ENCODE assay signal across 9 cellular contexts in the genomic region with DNA sequence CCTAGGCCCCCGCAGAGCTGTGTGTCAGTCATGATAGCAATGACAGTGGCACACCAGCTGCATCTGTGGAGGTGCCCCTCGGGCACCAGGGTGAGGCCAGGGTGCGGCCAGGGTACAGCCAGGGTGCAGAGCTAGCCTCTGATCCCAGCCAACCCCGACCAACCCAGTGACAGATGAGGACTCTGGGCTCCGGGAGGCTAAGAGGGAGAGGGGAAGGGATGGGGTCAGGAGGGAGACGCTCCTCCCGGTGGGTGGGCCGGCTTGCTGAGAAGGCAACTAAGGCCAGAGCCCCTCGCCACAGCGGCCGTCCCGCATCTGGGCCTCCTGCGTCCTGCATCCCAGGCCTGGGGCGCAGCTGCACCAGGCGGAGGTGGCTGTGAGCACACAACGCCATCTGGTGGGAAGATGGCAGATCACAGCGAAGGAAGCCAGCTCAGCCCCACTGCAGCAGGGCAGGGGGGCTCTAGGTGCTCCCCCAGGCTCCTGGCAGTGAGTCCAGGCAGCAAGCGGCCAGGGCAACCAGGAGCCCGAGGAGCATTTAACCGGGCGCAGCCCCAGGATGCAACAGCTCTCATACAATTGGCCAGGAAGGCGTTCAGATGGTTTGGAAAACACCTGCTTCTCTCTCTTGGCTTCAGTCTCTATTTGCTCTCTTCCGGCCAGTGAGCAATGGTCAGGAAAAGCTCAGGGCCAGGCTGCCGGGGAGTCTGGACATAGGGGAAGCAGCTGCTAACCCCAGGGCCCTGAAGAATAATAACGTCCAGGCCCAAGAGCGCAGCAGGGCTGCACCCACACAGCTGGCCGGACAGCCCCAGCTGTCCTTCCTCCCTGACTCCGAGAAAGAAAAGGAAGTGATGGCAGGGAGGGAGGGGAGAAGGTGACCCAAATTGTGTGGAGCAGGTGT.
DNase-seq lines count a peak whose midpoint lies in the region; ATAC-seq and TF ChIP-seq lines count a peak whose summit lies in the region.
"Had no signal": no experiment of that assay in that cellular context is flagged by ENCODE, and none has a peak within 500 bp of the region (broad histone marks: within the 10 kb centered on the region; RNA-seq: fewer than 3 reads in every experiment).

No MANE protein-coding gene starts in this region.

- H4K20me1 ChIP-seq in OCI-LY1 (ENCODE audit: insufficient read depth, low read length) = no peaks in the 10 kb centered on the region

- no peaks in the 10 kb centered on the region for H3K36me3 ChIP-seq in HAP-1 (replicated peaks)
- no peaks in the 10 kb centered on the region for H3K36me3 ChIP-seq in OCI-LY1 (ENCODE audit: insufficient read depth, low read length)

- peak overlapping the region in 2 of 5 experiments; percentile 30 to 56 for H3K27ac Mint-ChIP-seq in brain
- no peak overlapping the region for H3K27ac Mint-ChIP-seq in stimulated activated naive B cell treated with anti-CD40 and anti-IgM and Interleukin-4, amounts not matched to agents 10 μg/mL and 1 μg/mL and 100 μg/mL, for 72 hours
- H3K27ac Mint-ChIP-seq: immature natural killer cell had no signal

- peaks cover 6% of the 10 kb centered on the region for H3K36me3 Mint-ChIP-seq in brain
- no peaks in the 10 kb centered on the region for H3K36me3 Mint-ChIP-seq in stimulated activated naive B cell treated with anti-CD40 and anti-IgM and Interleukin-4, amounts not matched to agents 10 μg/mL and 1 μg/mL and 100 μg/mL, for 72 hours
- H3K36me3 Mint-ChIP-seq: immature natural killer cell had no signal

- H3K9ac ChIP-seq in OCI-LY1 (ENCODE audit: low read length) = no peak overlapping the region

- peak; percentile 80 to 87 for ATAC-seq in stimulated activated naive B cell treated with anti-CD40 and anti-IgM and Interleukin-4, amounts not matched to agents 10 μg/mL and 1 μg/mL and 100 μg/mL, for 72 hours (replicated peaks)
- ATAC-seq in GM18873 (IDR thresholded peaks at IDR 0.05; ENCODE audit: low FRiP score, unreplicated experiment) = no peak

- no peak overlapping the region for H3K4me3 Mint-ChIP-seq in brain
- H3K4me3 Mint-ChIP-seq in stimulated activated naive B cell treated with anti-CD40 and anti-IgM and Interleukin-4, amounts not matched to agents 10 μg/mL and 1 μg/mL and 100 μg/mL, for 72 hours = no peak overlapping the region
- H3K4me3 Mint-ChIP-seq: immature natural killer cell had no signal

- H3K4me1 ChIP-seq in HAP-1 = no peaks in the 10 kb centered on the region
- no peaks in the 10 kb centered on the region for H3K4me1 ChIP-seq in OCI-LY1 (ENCODE audit: insufficient read depth, low read length, severe bottlenecking)

- no peak overlapping the region for H2AFZ ChIP-seq in OCI-LY1 (ENCODE audit: low read length)

- no peak overlapping the region for H3K4me2 ChIP-seq in OCI-LY1 (ENCODE audit: low read length)

- H3K27me3 Mint-ChIP-seq in brain = peaks cover 3% of the 10 kb centered on the region
- H3K27me3 Mint-ChIP-seq in stimulated activated naive B cell treated with anti-CD40 and anti-IgM and Interleukin-4, amounts not matched to agents 10 μg/mL and 1 μg/mL and 100 μg/mL, for 72 hours = peaks cover 0 to 17% of the 10 kb centered on the region in 2 donors

- in situ Hi-C loops in HAP-1 (cut with MboI; ENCODE audit: low sequenced_read_pairs) = loop anchor here (10.0 to 25.0 kb wide), 3 partner anchors 1684 to 1934 kb away; a partner anchor contains a TSS

- no peaks in the 10 kb centered on the region for H3K79me2 ChIP-seq in OCI-LY1 (ENCODE audit: insufficient read depth, low read length)

- peak; percentile 73 for TF ChIP-seq CTCF in OCI-LY1 (IDR thresholded peaks at IDR 0.05; ENCODE audit: low read length)
- peak; percentile 87 to 96 for TF ChIP-seq CTCF in brain (conservative IDR thresholded peaks at IDR 0.05)

- H3K9me3 ChIP-seq in HAP-1 (no peaks in the 10 kb centered on the region), OCI-LY1 (ENCODE audit: low read length) (no peaks in the 10 kb centered on the region)

- peak; percentile 44 for DNase-seq in COLO668 (lab: John Stamatoyannopoulos, UW; ENCODE audit: unreplicated experiment)
- peak; percentile 3 to 62 for DNase-seq in HAP-1 (ENCODE audit: low spot score in 2 of 2)
- DNase-seq in islet precursor cell = peak; percentile 65
- DNase-seq in stimulated activated naive B cell treated with anti-CD40 and anti-IgM and Interleukin-4, amounts not matched to agents 10 μg/mL and 1 μg/mL and 100 μg/mL, for 72 hours = no peak
- DNase-seq in SKM-1 (lab: John Stamatoyannopoulos, UW; ENCODE audit: unreplicated experiment) = no peak

- peaks cover 0 to 5% (median 0%) of the 10 kb centered on the region in 5 experiments for H3K9me3 Mint-ChIP-seq in brain
- peaks cover 3 to 4% of the 10 kb centered on the region in 2 donors for H3K9me3 Mint-ChIP-seq in stimulated activated naive B cell treated with anti-CD40 and anti-IgM and Interleukin-4, amounts not matched to agents 10 μg/mL and 1 μg/mL and 100 μg/mL, for 72 hours

- H3F3A ChIP-seq in OCI-LY1 (ENCODE audit: insufficient read depth, low read length) = no peaks in the 10 kb centered on the region

- no peak overlapping the region for H3K27ac ChIP-seq in OCI-LY1 (ENCODE audit: low read depth, low read length, poor library complexity, severe bottlenecking)

- H3K4me1 Mint-ChIP-seq in brain = no peaks in the 10 kb centered on the region
- H3K4me1 Mint-ChIP-seq in stimulated activated naive B cell treated with anti-CD40 and anti-IgM and Interleukin-4, amounts not matched to agents 10 μg/mL and 1 μg/mL and 100 μg/mL, for 72 hours = peaks cover 0 to 2% of the 10 kb centered on the region in 2 donors
- H3K4me1 Mint-ChIP-seq: immature natural killer cell had no signal

- H3K4me3 ChIP-seq in HAP-1 (no peak overlapping the region), OCI-LY1 (ENCODE audit: low read depth, low read length, poor library complexity, severe bottlenecking) (no peak overlapping the region)

- H3K9me2 ChIP-seq in OCI-LY1 (ENCODE audit: low read depth, low read length) = no peaks in the 10 kb centered on the region

- H3K27me3 ChIP-seq in HAP-1 (ENCODE audit: low read depth) (peaks cover 10% of the 10 kb centered on the region), OCI-LY1 (ENCODE audit: insufficient read depth, low read length) (no peaks in the 10 kb centered on the region)

Comparison
In these comparisons a context has a peak if more than half of its experiments do, and no peak if none do; other contexts are left out.
1. DNase-seq: peak in COLO668 (single experiment), HAP-1 (2 of 2) and islet precursor cell (single experiment); none in stimulated activated naive B cell treated with anti-CD40 and anti-IgM and Interleukin-4, amounts not matched to agents 10 μg/mL and 1 μg/mL and 100 μg/mL, for 72 hours (single experiment) and SKM-1 (single experiment).